9 cellular contexts compared by ENCODE assay signal in the genomic region with DNA sequence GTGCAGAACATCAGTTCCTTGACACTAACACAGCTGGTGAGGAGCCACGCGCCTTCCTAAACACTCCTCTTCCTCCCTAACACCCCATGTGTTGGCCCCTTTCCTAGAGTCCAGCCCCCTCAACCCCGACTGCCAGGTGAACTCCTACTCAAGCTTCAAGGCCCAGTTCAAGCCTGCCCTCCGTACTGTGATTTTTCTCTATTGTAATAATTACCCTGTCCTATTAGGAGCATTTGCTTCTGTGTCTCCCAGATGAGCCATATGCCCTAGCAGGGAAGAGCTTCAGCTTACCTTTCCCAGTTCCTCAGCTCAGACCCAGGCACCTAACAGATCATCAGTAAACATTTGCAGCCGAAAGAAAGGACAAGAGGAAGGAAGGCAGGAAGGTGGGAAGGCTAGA.
"Had no signal": no experiment of that assay in that cellular context is flagged by ENCODE, and none has a peak within 500 bp of the region (broad histone marks: within the 10 kb centered on the region; RNA-seq: fewer than 3 reads in every experiment).

No MANE protein-coding gene starts in this region.

- H3K36me3 ChIP-seq: HAP-1 had no signal

- H3K27ac ChIP-seq: HL-60 had no signal

- H3K4me3 ChIP-seq: GM23338, HAP-1 had no signal

- DNase-seq: HFFc6, KBM-7 had no signal

- ATAC-seq: GM23338, HCT116, HepG2 had no signal

- FAIRE-seq: H1, H54, HepG2 had no signal

- H3K4me1 ChIP-seq: HAP-1 had no signal
